17 cellular contexts compared by ENCODE assay signal in genomic region chr1:42982641-42983040, GRCh38. TPM values are rescaled to one million over a fixed set of nuclear protein-coding genes. Genes with fewer than 3 reads are reported as not detected.
DNase-seq lines count a peak whose midpoint lies in the region; ATAC-seq and TF ChIP-seq lines count a peak whose summit lies in the region.
"Had no signal": no experiment of that assay in that cellular context is flagged by ENCODE, and none has a peak within 500 bp of the region (broad histone marks: within the 10 kb centered on the region; RNA-seq: fewer than 3 reads in every experiment).

No MANE protein-coding gene starts in this region.

- H3K9me3 ChIP-seq in GM23248 (ENCODE audit: low read depth), result no peaks in the 10 kb centered on the region
- H3K9me3 ChIP-seq: BLaER1 had no signal

- BruUV-seq in Calu3 (replicated peaks; lab: Mats Ljungman, UMichigan), result no TSS peak

- H3K9me2 ChIP-seq in GM23248 (ENCODE audit: insufficient read depth), result no peaks in the 10 kb centered on the region

- H2AFZ ChIP-seq in GM23248, result no peak overlapping the region

- H4K20me1 ChIP-seq in GM23248 (ENCODE audit: insufficient read depth), result no peaks in the 10 kb centered on the region
- H4K20me1 ChIP-seq: BLaER1 had no signal

- no peak overlapping the region for H3K4me2 ChIP-seq in GM23248 (ENCODE audit: unreplicated experiment)

- H3K4me1 ChIP-seq in GM23248 (ENCODE audit: insufficient read depth), result no peaks in the 10 kb centered on the region

- H3K27ac Mint-ChIP-seq in Calu3 (ENCODE audit: unreplicated experiment) (peak overlapping the region; percentile 79), glutamatergic neuron (ENCODE audit: unreplicated experiment) (no peak overlapping the region)
- peak overlapping the region; percentile 33 to 68 for H3K27ac Mint-ChIP-seq in effector memory CD8-positive, alpha-beta T cell
- H3K27ac Mint-ChIP-seq: H9 had no signal

- H3K4me3 Mint-ChIP-seq in Calu3 (ENCODE audit: low read depth, unreplicated experiment), result no peak overlapping the region
- H3K4me3 Mint-ChIP-seq in effector memory CD8-positive, alpha-beta T cell, result no peak overlapping the region
- H3K4me3 Mint-ChIP-seq in glutamatergic neuron (ENCODE audit: unreplicated experiment), result no peak overlapping the region
- H3K4me3 Mint-ChIP-seq: CD14-positive monocyte; CD4-positive, alpha-beta memory T cell; H9 had no signal

- no peaks in the 10 kb centered on the region for H3K79me2 ChIP-seq in GM23248 (ENCODE audit: insufficient read depth)

- H3K9ac ChIP-seq in GM23248, result no peak overlapping the region
- H3K9ac ChIP-seq: BLaER1 had no signal

- no peaks in the 10 kb centered on the region for H3K36me3 ChIP-seq in GM23248 (ENCODE audit: low read depth)
- H3K36me3 ChIP-seq: BLaER1 had no signal

- CTCF ChIA-PET in Calu3 (lab: Charles Lee), result no interaction called here

- DNase-seq in Calu3 (no peak), sciatic nerve (ENCODE audit: low spot score) (no peak), glutamatergic neuron (no peak), GM23248 (no peak)
- no peak for DNase-seq in effector memory CD8-positive, alpha-beta T cell
- no peak for DNase-seq in stimulated activated CD4-positive, alpha-beta T cell treated with anti-CD3 and anti-CD28 coated beads, Interleukin-15, amount 100 ng/mL, for 24 hours
- DNase-seq: 8988T; CD4-positive, alpha-beta memory T cell; DMS 273 treated with DMSO at 0.1 percent for 48 hours; DMS53; DND-41; EL; H9 had no signal

- H3K4me3 ChIP-seq in GM23248, result no peak overlapping the region
- H3K4me3 ChIP-seq: BLaER1, GM12878 had no signal

- no peak for ATAC-seq in effector memory CD8-positive, alpha-beta T cell (replicated peaks)
- ATAC-seq in sciatic nerve (peak; percentile 64), HG03432 (IDR thresholded peaks at IDR 0.05; ENCODE audit: unreplicated experiment) (no peak)
- ATAC-seq: GM12878 had no signal

- H3K36me3 Mint-ChIP-seq in Calu3 (ENCODE audit: insufficient read depth, unreplicated experiment) (peaks cover 14% of the 10 kb centered on the region), glutamatergic neuron (ENCODE audit: unreplicated experiment) (no peaks in the 10 kb centered on the region)
- H3K36me3 Mint-ChIP-seq in effector memory CD8-positive, alpha-beta T cell (ENCODE audit: insufficient read depth), result peaks cover 3% of the 10 kb centered on the region
- H3K36me3 Mint-ChIP-seq: CD14-positive monocyte had no signal

- H3K9me3 Mint-ChIP-seq in Calu3 (ENCODE audit: low read depth, unreplicated experiment), result no peaks in the 10 kb centered on the region
- no peaks in the 10 kb centered on the region for H3K9me3 Mint-ChIP-seq in effector memory CD8-positive, alpha-beta T cell
- H3K9me3 Mint-ChIP-seq in glutamatergic neuron (ENCODE audit: unreplicated experiment), result no peaks in the 10 kb centered on the region
- H3K9me3 Mint-ChIP-seq: CD4-positive, alpha-beta memory T cell; H9 had no signal

- H3K27me3 ChIP-seq in GM23248 (replicated peaks; ENCODE audit: insufficient read depth), result no peaks in the 10 kb centered on the region
- H3K27me3 ChIP-seq: BLaER1 had no signal

- in situ Hi-C loops in GM23248 (cut with MboI), result no loop called here

- 79 to 81% methylated on average over 6 of the region's 6 CpGs for WGBS in GM23248 (ENCODE audit: low coverage in 1 of 2, low lambda C conversion rate in 2 of 2, missing lambda C conversion rate in 2 of 2), 2 experiments

- TF ChIP-seq CTCF in Calu3 (IDR thresholded peaks at IDR 0.05; ENCODE audit: unreplicated experiment) (no peak), glutamatergic neuron (IDR thresholded peaks at IDR 0.05; ENCODE audit: partially characterized antibody, unreplicated experiment) (no peak)

- H3K27ac ChIP-seq in GM23248, result no peak overlapping the region
- H3K27ac ChIP-seq: BLaER1 had no signal

- H3F3A ChIP-seq in GM23248 (ENCODE audit: insufficient read depth), result no peaks in the 10 kb centered on the region

- intact Hi-C loops in Calu3 (cut with micrococcal nuclease; ENCODE audit: unreplicated experiment) (no loop called here), sciatic nerve (cut with DNase I) (no loop called here)

- H3K4me1 Mint-ChIP-seq in Calu3 (ENCODE audit: low read depth, unreplicated experiment) (peaks cover 25% of the 10 kb centered on the region), glutamatergic neuron (ENCODE audit: low read depth, unreplicated experiment) (peaks cover 5% of the 10 kb centered on the region)
- H3K4me1 Mint-ChIP-seq in effector memory CD8-positive, alpha-beta T cell (ENCODE audit: low read depth in 2 of 2), result no peaks in the 10 kb centered on the region

- no peaks in the 10 kb centered on the region for H3K27me3 Mint-ChIP-seq in Calu3 (ENCODE audit: unreplicated experiment)
- no peaks in the 10 kb centered on the region for H3K27me3 Mint-ChIP-seq in effector memory CD8-positive, alpha-beta T cell
- no peaks in the 10 kb centered on the region for H3K27me3 Mint-ChIP-seq in glutamatergic neuron (ENCODE audit: unreplicated experiment)

RNA-seq across cellular contexts. Expression of gene SLC2A1, which starts 24.0 kb away (rescaled TPM):
- total RNA-seq in Calu3 (2022) (163 and 183 TPM in 2 replicates), sciatic nerve (968 TPM), glutamatergic neuron (ENCODE audit: unreplicated experiment) (25.0 TPM)
- 315 and 361 TPM in 2 replicates for total RNA-seq in GM23248 (2014; rRNA removed; shearing (Covaris generic))
- 142 and 143 TPM in 2 replicates for polyA plus RNA-seq in GM23248 (2016; fragmentation: Nextera tagmentation; extraction: Ambion mirVana)
